10 cellular contexts compared by ENCODE assay signal in the genomic region with DNA sequence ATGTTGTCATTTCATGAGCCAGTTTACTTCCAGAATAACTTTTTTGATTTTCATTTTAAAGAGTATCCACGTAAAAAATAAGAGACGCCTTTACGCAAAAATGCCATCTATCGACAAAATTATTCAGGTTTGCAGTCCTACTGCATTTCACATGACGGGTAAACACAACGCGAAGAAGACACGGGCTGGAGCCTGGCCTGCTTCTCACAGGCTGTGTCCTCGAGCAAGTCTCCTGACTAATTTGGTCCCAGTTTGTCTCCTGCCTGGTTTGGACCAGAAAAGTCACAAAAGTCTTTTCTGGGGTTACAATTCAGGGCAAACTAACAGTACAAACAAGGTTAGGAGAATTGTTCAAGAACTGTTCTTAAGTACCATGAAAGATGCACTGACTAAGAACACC. TPM values are rescaled to one million over a fixed set of nuclear protein-coding genes. Genes with fewer than 3 reads are reported as not detected.
A peak's percentile ranks its signal among the peaks of the same experiment; 100 is the strongest.
DNase-seq lines count a peak whose midpoint lies in the region; ATAC-seq and TF ChIP-seq lines count a peak whose summit lies in the region.
"Had no signal": no experiment of that assay in that cellular context is flagged by ENCODE, and none has a peak within 500 bp of the region (broad histone marks: within the 10 kb centered on the region; RNA-seq: fewer than 3 reads in every experiment).

No MANE protein-coding gene starts in this region.

- no peaks in the 10 kb centered on the region for H3K9me3 ChIP-seq in lower lobe of right lung
- H3K9me3 ChIP-seq in tibial artery = no peaks in the 10 kb centered on the region

- peak overlapping the region; percentile 43 for H3K4me3 Mint-ChIP-seq in activated naive CD4-positive, alpha-beta T cell treated with anti-CD3 and anti-CD28 coated beads, Interleukin-2, amount 10 ng/mL, durations not matched to agents 7 days and 5 days
- peak overlapping the region; percentile 49 for H3K4me3 Mint-ChIP-seq in activated CD8-positive, alpha-beta T cell treated with anti-CD3 and anti-CD28 coated beads for 36 hours

- H3K9me3 Mint-ChIP-seq in activated naive CD4-positive, alpha-beta T cell treated with anti-CD3 and anti-CD28 coated beads, Interleukin-2, amount 10 ng/mL, durations not matched to agents 7 days and 5 days = no peaks in the 10 kb centered on the region
- H3K9me3 Mint-ChIP-seq in activated CD8-positive, alpha-beta T cell treated with anti-CD3 and anti-CD28 coated beads for 36 hours = no peaks in the 10 kb centered on the region

- intact Hi-C loops in activated CD8-positive, alpha-beta T cell treated with anti-CD3 and anti-CD28 coated beads for 36 hours (cut with micrococcal nuclease) = loop anchor here (5.0 kb wide), 1 partner anchor 33 kb away; no protein-coding TSS in a partner anchor
- intact Hi-C loops in lower lobe of right lung (cut with DNase I) (no loop called here), tibial artery (cut with DNase I; ENCODE audit: low total_unique reads) (loop anchor here (2.0 kb wide), 1 partner anchor 51 kb away; no protein-coding TSS in a partner anchor)

- no peak for DNase-seq in activated naive CD4-positive, alpha-beta T cell treated with anti-CD3 and anti-CD28 coated beads, Interleukin-2, amount 10 ng/mL, durations not matched to agents 7 days and 5 days
- no peak for DNase-seq in activated naive CD4-positive, alpha-beta T cell (lab: John Stamatoyannopoulos, UW)
- no peak for DNase-seq in activated CD8-positive, alpha-beta T cell treated with anti-CD3 and anti-CD28 coated beads for 36 hours
- DNase-seq in lower lobe of right lung (no peak), tibial artery (no peak), NCI-H146 treated with DMSO at 0.1 percent for 48 hours (lab: John Stamatoyannopoulos, UW; ENCODE audit: unreplicated experiment) (no peak), NCI-H446 (lab: John Stamatoyannopoulos, UW) (no peak), Kasumi-1 (lab: John Stamatoyannopoulos, UW) (no peak)
- DNase-seq: KG1 had no signal

- H3K36me3 ChIP-seq in lower lobe of right lung (no peaks in the 10 kb centered on the region), tibial artery (no peaks in the 10 kb centered on the region)

- CTCF ChIA-PET in activated naive CD4-positive, alpha-beta T cell treated with anti-CD3 and anti-CD28 coated beads, Interleukin-2, amount 10 ng/mL, durations not matched to agents 7 days and 5 days (lab: Charles Lee) = interaction anchor here (0.6 to 1.5 kb wide), 3 partner anchors 44 to 74 kb away, joined by 3 to 7 read pairs (median 4); no protein-coding TSS in a partner anchor
- CTCF ChIA-PET in activated CD8-positive, alpha-beta T cell treated with anti-CD3 and anti-CD28 coated beads for 36 hours (lab: Charles Lee) = no interaction called here

- peak overlapping the region; percentile 96 for H3K27ac Mint-ChIP-seq in activated naive CD4-positive, alpha-beta T cell treated with anti-CD3 and anti-CD28 coated beads, Interleukin-2, amount 10 ng/mL, durations not matched to agents 7 days and 5 days
- H3K27ac Mint-ChIP-seq in activated CD8-positive, alpha-beta T cell treated with anti-CD3 and anti-CD28 coated beads for 36 hours = peak overlapping the region; percentile 96

- TF ChIP-seq CTCF in activated CD8-positive, alpha-beta T cell treated with anti-CD3 and anti-CD28 coated beads for 36 hours (IDR thresholded peaks at IDR 0.05) = no peak
- no peak for TF ChIP-seq CTCF in lower lobe of right lung (IDR thresholded peaks at IDR 0.05)
- no peak for TF ChIP-seq CTCF in tibial artery (IDR thresholded peaks at IDR 0.05)

- H3K4me3 ChIP-seq in lower lobe of right lung (no peak overlapping the region), tibial artery (no peak overlapping the region)

- POLR2A ChIA-PET in activated CD8-positive, alpha-beta T cell treated with anti-CD3 and anti-CD28 coated beads for 36 hours (lab: Charles Lee) = interaction anchor here (2.1 kb wide), 1 partner anchor 51 kb away, joined by 13 read pairs; a partner anchor contains a TSS

- peaks cover 12% of the 10 kb centered on the region for H3K36me3 Mint-ChIP-seq in activated naive CD4-positive, alpha-beta T cell treated with anti-CD3 and anti-CD28 coated beads, Interleukin-2, amount 10 ng/mL, durations not matched to agents 7 days and 5 days
- H3K36me3 Mint-ChIP-seq in activated CD8-positive, alpha-beta T cell treated with anti-CD3 and anti-CD28 coated beads for 36 hours (ENCODE audit: low read depth) = peaks cover 54% of the 10 kb centered on the region

- H3K4me1 ChIP-seq in lower lobe of right lung (peaks cover 56% of the 10 kb centered on the region), tibial artery (peaks cover 0 to 58% (median 27%) of the 10 kb centered on the region in 4 donors)

- no peaks in the 10 kb centered on the region for H3K27me3 ChIP-seq in lower lobe of right lung (ENCODE audit: low read depth)
- no peaks in the 10 kb centered on the region for H3K27me3 ChIP-seq in tibial artery

- H3K27me3 Mint-ChIP-seq in activated naive CD4-positive, alpha-beta T cell treated with anti-CD3 and anti-CD28 coated beads, Interleukin-2, amount 10 ng/mL, durations not matched to agents 7 days and 5 days = no peaks in the 10 kb centered on the region
- no peaks in the 10 kb centered on the region for H3K27me3 Mint-ChIP-seq in activated CD8-positive, alpha-beta T cell treated with anti-CD3 and anti-CD28 coated beads for 36 hours

- peaks cover 89% of the 10 kb centered on the region for H3K4me1 Mint-ChIP-seq in activated naive CD4-positive, alpha-beta T cell treated with anti-CD3 and anti-CD28 coated beads, Interleukin-2, amount 10 ng/mL, durations not matched to agents 7 days and 5 days
- peaks cover 91% of the 10 kb centered on the region for H3K4me1 Mint-ChIP-seq in activated CD8-positive, alpha-beta T cell treated with anti-CD3 and anti-CD28 coated beads for 36 hours (ENCODE audit: low read depth)

- H3K27ac ChIP-seq in lower lobe of right lung = peak overlapping the region; percentile 56
- H3K27ac ChIP-seq in tibial artery = peak overlapping the region; percentile 72 to 80
- H3K27ac ChIP-seq: C4-2B had no signal

- ATAC-seq in activated CD8-positive, alpha-beta T cell treated with anti-CD3 and anti-CD28 coated beads for 36 hours = no peak
- no peak for ATAC-seq in lower lobe of right lung

RNA-seq across cellular contexts. Expression of a gene that starts 51.7 kb away (rescaled TPM):
- 10 to 100 TPM; 57.9 to 58.3 TPM for total RNA-seq in activated CD8-positive, alpha-beta T cell treated with anti-CD3 and anti-CD28 coated beads for 36 hours
- total RNA-seq in lower lobe of right lung = 25.6 TPM
